12 cellular contexts compared by ENCODE assay signal in genomic region chr1:46173361-46173856, GRCh38. TPM values are rescaled to one million over a fixed set of nuclear protein-coding genes. Genes with fewer than 3 reads are reported as not detected.
DNase-seq lines count a peak whose midpoint lies in the region; ATAC-seq and TF ChIP-seq lines count a peak whose summit lies in the region.
"Had no signal": no experiment of that assay in that cellular context is flagged by ENCODE, and none has a peak within 500 bp of the region (broad histone marks: within the 10 kb centered on the region; RNA-seq: fewer than 3 reads in every experiment).

No MANE protein-coding gene starts in this region.

- no peak overlapping the region for H3K4me3 Mint-ChIP-seq in activated CD4-positive, alpha-beta T cell treated with anti-CD3 and anti-CD28 coated beads, Interleukin-2, amount 10 ng/mL, durations not matched to agents 7 days and 5 days
- H3K4me3 Mint-ChIP-seq: T-helper 1 cell treated with Interleukin-12 subunit alpha and Interleukin-12 subunit beta and Interleukin-4 antibody, amounts not matched to agents 30 μg/mL and 1 μg/mL, for 36 hours had no signal

- H3K18ac ChIP-seq in mesendoderm (ENCODE audit: low read length), result no peak overlapping the region

- no peaks in the 10 kb centered on the region for H3K9me3 Mint-ChIP-seq in activated CD4-positive, alpha-beta T cell treated with anti-CD3 and anti-CD28 coated beads, Interleukin-2, amount 10 ng/mL, durations not matched to agents 7 days and 5 days
- H3K9me3 Mint-ChIP-seq: T-helper 1 cell treated with Interleukin-12 subunit alpha and Interleukin-12 subunit beta and Interleukin-4 antibody, amounts not matched to agents 30 μg/mL and 1 μg/mL, for 36 hours had no signal

- H3K27me3 ChIP-seq in BLaER1, result no peaks in the 10 kb centered on the region
- H3K27me3 ChIP-seq in mesendoderm (ENCODE audit: insufficient read depth, low read length, poor library complexity), result no peaks in the 10 kb centered on the region

- peak overlapping the region; percentile 19 for H3K56ac ChIP-seq in mesendoderm (ENCODE audit: low read length)

- CTCF ChIA-PET in activated CD4-positive, alpha-beta T cell treated with anti-CD3 and anti-CD28 coated beads, Interleukin-2, amount 10 ng/mL, durations not matched to agents 7 days and 5 days (lab: Charles Lee), result interaction anchor here (2.0 kb wide), 1 partner anchor 11 kb away, joined by 5 read pairs; no protein-coding TSS in a partner anchor

- DNase-seq in Kasumi-1 (lab: John Stamatoyannopoulos, UW), result peak; percentile 18 to 32
- DNase-seq in astrocyte of the spinal cord (ENCODE audit: low read depth, low spot score), result peak; percentile 15
- peak; percentile 75 for DNase-seq in mesendoderm
- no peak for DNase-seq in NCI-H146 (lab: John Stamatoyannopoulos, UW)
- no peak for DNase-seq in activated CD4-positive, alpha-beta T cell treated with anti-CD3 and anti-CD28 coated beads, Interleukin-2, amount 10 ng/mL, durations not matched to agents 7 days and 5 days
- DNase-seq: activated naive CD4-positive, alpha-beta T cell treated with Interleukin-2 at 50 U/mL for 16 hours; stimulated activated CD8-positive, alpha-beta memory T cell treated with anti-CD3 and anti-CD28 coated beads, Interleukin-4, amount 100 ng/mL, for 48 hours had no signal

- H3K9ac ChIP-seq in BLaER1, result no peak overlapping the region
- no peak overlapping the region for H3K9ac ChIP-seq in mesendoderm (ENCODE audit: low read length)

- H3K36me3 ChIP-seq in BLaER1 (no peaks in the 10 kb centered on the region), mesendoderm (ENCODE audit: control insufficient read depth, insufficient read depth, low read length) (no peaks in the 10 kb centered on the region)

- no peaks in the 10 kb centered on the region for H3K9me3 ChIP-seq in BLaER1

- H3K79me1 ChIP-seq in mesendoderm (ENCODE audit: low read length), result no peaks in the 10 kb centered on the region

- no peaks in the 10 kb centered on the region for H4K20me1 ChIP-seq in BLaER1

- TF ChIP-seq CTCF in astrocyte of the spinal cord (IDR thresholded peaks at IDR 0.05; ENCODE audit: low read depth, low read length), result no peak

- H4K5ac ChIP-seq in mesendoderm (ENCODE audit: low read length), result no peak overlapping the region

- H3K4me2 ChIP-seq in BLaER1 (peak overlapping the region; percentile 75), mesendoderm (ENCODE audit: low read length) (no peak overlapping the region)

- no peak overlapping the region for H3K23ac ChIP-seq in mesendoderm (ENCODE audit: low read length)

- H3K4me3 ChIP-seq in BLaER1 (no peak overlapping the region), astrocyte of the spinal cord (ENCODE audit: low read depth, low read length) (no peak overlapping the region), mesendoderm (ENCODE audit: low read length) (no peak overlapping the region)

- no peaks in the 10 kb centered on the region for H3K36me3 Mint-ChIP-seq in activated CD4-positive, alpha-beta T cell treated with anti-CD3 and anti-CD28 coated beads, Interleukin-2, amount 10 ng/mL, durations not matched to agents 7 days and 5 days (ENCODE audit: low read depth)

- H3K79me2 ChIP-seq in mesendoderm (ENCODE audit: control insufficient read depth, insufficient read depth, low read length), result no peaks in the 10 kb centered on the region

- no peak overlapping the region for H3K4ac ChIP-seq in mesendoderm (ENCODE audit: low read depth, low read length)

- ATAC-seq in HG02642 (IDR thresholded peaks at IDR 0.05; ENCODE audit: poor library complexity, unreplicated experiment) (no peak), GM21381 (IDR thresholded peaks at IDR 0.05; ENCODE audit: unreplicated experiment) (no peak)

- H2BK15ac ChIP-seq in mesendoderm (replicated peaks; ENCODE audit: low read depth), result no peak overlapping the region

- H2BK120ac ChIP-seq in mesendoderm (ENCODE audit: low read depth, low read length), result no peak overlapping the region

- POLR2A ChIA-PET in activated CD4-positive, alpha-beta T cell treated with anti-CD3 and anti-CD28 coated beads, Interleukin-2, amount 10 ng/mL, durations not matched to agents 7 days and 5 days (lab: Charles Lee), result no interaction called here

- in situ Hi-C loops in astrocyte of the spinal cord (cut with HindIII; ENCODE audit: low sequenced_read_pairs), result no loop called here

- WGBS in mesendoderm (ENCODE audit: extremely low coverage, insufficient coverage, low lambda C conversion rate), result no CpG with 5 or more reads among the region's 4 CpGs

- H3K27me3 Mint-ChIP-seq in activated CD4-positive, alpha-beta T cell treated with anti-CD3 and anti-CD28 coated beads, Interleukin-2, amount 10 ng/mL, durations not matched to agents 7 days and 5 days, result peaks cover 12% of the 10 kb centered on the region

- H3K27ac Mint-ChIP-seq in activated CD4-positive, alpha-beta T cell treated with anti-CD3 and anti-CD28 coated beads, Interleukin-2, amount 10 ng/mL, durations not matched to agents 7 days and 5 days, result no peak overlapping the region
- H3K27ac Mint-ChIP-seq: T-helper 1 cell treated with Interleukin-12 subunit alpha and Interleukin-12 subunit beta and Interleukin-4 antibody, amounts not matched to agents 30 μg/mL and 1 μg/mL, for 36 hours had no signal

- no peak overlapping the region for H2AK5ac ChIP-seq in mesendoderm (ENCODE audit: low read length)

- no peak overlapping the region for H2BK5ac ChIP-seq in mesendoderm (ENCODE audit: low read length)

- H4K8ac ChIP-seq in mesendoderm (ENCODE audit: low read depth, low read length), result no peak overlapping the region

- H3K27ac ChIP-seq in BLaER1 (no peak overlapping the region; the same call in 1 of the 2 replicates), mesendoderm (ENCODE audit: low read depth, low read length) (no peak overlapping the region)

- no peaks in the 10 kb centered on the region for H3K4me1 Mint-ChIP-seq in activated CD4-positive, alpha-beta T cell treated with anti-CD3 and anti-CD28 coated beads, Interleukin-2, amount 10 ng/mL, durations not matched to agents 7 days and 5 days

- H3K4me1 ChIP-seq in BLaER1, result peaks cover 48% of the 10 kb centered on the region
- peaks cover 13% of the 10 kb centered on the region for H3K4me1 ChIP-seq in mesendoderm (ENCODE audit: control insufficient read depth, low read depth, low read length)

RNA-seq across cellular contexts. Expression of gene TSPAN1, which starts 1.5 kb away (rescaled TPM):
- polyA plus RNA-seq in mesendoderm (2013, experiment 1 of 2), result not detected
- polyA plus RNA-seq in mesendoderm (2013, experiment 2 of 2), result not detected
- total RNA-seq in activated CD4-positive, alpha-beta T cell treated with anti-CD3 and anti-CD28 coated beads, Interleukin-2, amount 10 ng/mL, durations not matched to agents 7 days and 5 days, result not detected

RNA-seq across cellular contexts. Expression of gene P3R3URF, which starts 2.9 kb away (rescaled TPM):
- polyA plus RNA-seq in mesendoderm (2013, experiment 1 of 2), result not detected
- polyA plus RNA-seq in mesendoderm (2013, experiment 2 of 2), result not detected
- not detected for total RNA-seq in activated CD4-positive, alpha-beta T cell treated with anti-CD3 and anti-CD28 coated beads, Interleukin-2, amount 10 ng/mL, durations not matched to agents 7 days and 5 days
- total RNA-seq: osteocyte had no signal

RNA-seq across cellular contexts. Expression of gene POMGNT1, which starts 24.8 kb away (rescaled TPM):
- polyA plus RNA-seq in mesendoderm (2013, experiment 1 of 2), result 38.0 TPM
- polyA plus RNA-seq in mesendoderm (2013, experiment 2 of 2), result 38.1 TPM
- total RNA-seq in activated CD4-positive, alpha-beta T cell treated with anti-CD3 and anti-CD28 coated beads, Interleukin-2, amount 10 ng/mL, durations not matched to agents 7 days and 5 days, result 10 to 100 TPM; 32.0 to 33.4 TPM

RNA-seq across cellular contexts. Expression of gene LURAP1, which starts 29.7 kb away (rescaled TPM):
- 1.2 TPM for polyA plus RNA-seq in mesendoderm (2013, experiment 1 of 2)
- 1.1 TPM for polyA plus RNA-seq in mesendoderm (2013, experiment 2 of 2)
- not detected for total RNA-seq in activated CD4-positive, alpha-beta T cell treated with anti-CD3 and anti-CD28 coated beads, Interleukin-2, amount 10 ng/mL, durations not matched to agents 7 days and 5 days

RNA-seq across cellular contexts. Expression of gene PIK3R3, which starts 41.0 kb away (rescaled TPM):
- 6.0 TPM for polyA plus RNA-seq in mesendoderm (2013, experiment 1 of 2)
- 6.2 TPM for polyA plus RNA-seq in mesendoderm (2013, experiment 2 of 2)
- 1 to 10 TPM; 3.5 to 3.9 TPM for total RNA-seq in activated CD4-positive, alpha-beta T cell treated with anti-CD3 and anti-CD28 coated beads, Interleukin-2, amount 10 ng/mL, durations not matched to agents 7 days and 5 days

Comparison
In these comparisons a context has a peak if more than half of its experiments do, and no peak if none do; other contexts are left out.
1. DNase-seq: peak in Kasumi-1 (2 of 2), astrocyte of the spinal cord (single experiment) and mesendoderm (single experiment); none in NCI-H146 (single experiment) and activated CD4-positive, alpha-beta T cell treated with anti-CD3 and anti-CD28 coated beads, Interleukin-2, amount 10 ng/mL, durations not matched to agents 7 days and 5 days (single experiment).